ENCODE assay signal across 9 cellular contexts in genomic region chr12:54304187-54304810, GRCh38. TPM values are rescaled to one million over a fixed set of nuclear protein-coding genes. Genes with fewer than 3 reads are reported as not detected.
A peak's percentile ranks its signal among the peaks of the same experiment; 100 is the strongest.
DNase-seq lines count a peak whose midpoint lies in the region; ATAC-seq and TF ChIP-seq lines count a peak whose summit lies in the region.
"Had no signal": no experiment of that assay in that cellular context is flagged by ENCODE, and none has a peak within 500 bp of the region (broad histone marks: within the 10 kb centered on the region; RNA-seq: fewer than 3 reads in every experiment).

No MANE protein-coding gene starts in this region.

- H3K9ac ChIP-seq in neuronal stem cell (ENCODE audit: low read depth, low read length, poor library complexity) (no peak overlapping the region), MM.1S (ENCODE audit: low read length) (no peak overlapping the region)

- TF ChIP-seq CTCF in MM.1S (IDR thresholded peaks at IDR 0.05; ENCODE audit: low read length): no peak

- H3K4me2 ChIP-seq in neuronal stem cell (ENCODE audit: insufficient read depth, low read length, poor library complexity, severe bottlenecking) (no peak overlapping the region), MM.1S (ENCODE audit: low read depth, low read length) (no peak overlapping the region)

- H3K9me3 ChIP-seq in neuronal stem cell (replicated peaks in 1 of 2; ENCODE audit: control insufficient read depth in 2 of 2, insufficient read depth in 1 of 2, low read depth in 1 of 2, low read length in 2 of 2): no peaks in the 10 kb centered on the region
- H3K9me3 ChIP-seq in MM.1S (replicated peaks; ENCODE audit: insufficient read depth, low read length): no peaks in the 10 kb centered on the region
- H3K9me3 ChIP-seq: HAP-1 had no signal

- DNase-seq in GM03348 (ENCODE audit: low spot score) (peak; percentile 83), NOMO-1 treated with dmso at 0.1 percent for 144 hours (lab: John Stamatoyannopoulos, UW; ENCODE audit: unreplicated experiment) (peak; percentile 91), neuronal stem cell (ENCODE audit: low spot score) (no peak), ecto neural progenitor cell (ENCODE audit: low spot score) (no peak), MM.1S (no peak)

- H2BK120ac ChIP-seq in neuronal stem cell (ENCODE audit: low read depth, low read length): no peak overlapping the region

- no peaks in the 10 kb centered on the region for H3K79me2 ChIP-seq in MM.1S (ENCODE audit: low read length)

- no peak overlapping the region for H2BK5ac ChIP-seq in neuronal stem cell (ENCODE audit: low read length)

- peak overlapping the region; percentile 47 for H2BK15ac ChIP-seq in neuronal stem cell (ENCODE audit: low read length)

- H2BK12ac ChIP-seq in neuronal stem cell (ENCODE audit: low read length): no peak overlapping the region

- H3K4me3 ChIP-seq in neuronal stem cell (ENCODE audit: low read length in 2 of 2) (no peak overlapping the region), MM.1S (ENCODE audit: low read length) (no peak overlapping the region)
- H3K4me3 ChIP-seq: HAP-1 had no signal

- no peaks in the 10 kb centered on the region for H4K20me1 ChIP-seq in MM.1S (ENCODE audit: insufficient read depth, low read length)

- H2AFZ ChIP-seq in neuronal stem cell (ENCODE audit: low read length) (peak overlapping the region; percentile 19), MM.1S (ENCODE audit: low read length) (no peak overlapping the region)

- H4K8ac ChIP-seq in neuronal stem cell (ENCODE audit: low read depth, low read length): no peak overlapping the region

- H3K4me1 ChIP-seq in neuronal stem cell (ENCODE audit: control insufficient read depth in 2 of 2, insufficient read depth in 1 of 2, low read depth in 1 of 2, low read length in 2 of 2) (peaks cover 5 to 16% of the 10 kb centered on the region in 2 donors), MM.1S (ENCODE audit: low read length) (peaks cover 4% of the 10 kb centered on the region; the same call in 1 of the 2 replicates)

- H3K4ac ChIP-seq in neuronal stem cell (ENCODE audit: low read length): no peak overlapping the region

- H2AK5ac ChIP-seq in neuronal stem cell (ENCODE audit: low read depth, low read length): no peak overlapping the region

- no peaks in the 10 kb centered on the region for H3F3A ChIP-seq in MM.1S (ENCODE audit: insufficient read depth, low read length)

- no peak overlapping the region for H3K14ac ChIP-seq in neuronal stem cell (ENCODE audit: low read length)

- no peaks in the 10 kb centered on the region for H3K9me2 ChIP-seq in MM.1S (replicated peaks; ENCODE audit: insufficient read depth, low read length)

- peak overlapping the region; percentile 46 for H3K23ac ChIP-seq in neuronal stem cell (ENCODE audit: low read depth, low read length, poor library complexity)

- H3K36me3 ChIP-seq in neuronal stem cell (replicated peaks in 1 of 2; ENCODE audit: control insufficient read depth in 2 of 2, insufficient read depth in 2 of 2, low read length in 2 of 2) (no peaks in the 10 kb centered on the region), MM.1S (replicated peaks; ENCODE audit: insufficient read depth, low read length) (no peaks in the 10 kb centered on the region)
- H3K36me3 ChIP-seq: HAP-1 had no signal

- H3K79me1 ChIP-seq in neuronal stem cell (ENCODE audit: low read depth, low read length): no peaks in the 10 kb centered on the region

- H3K27me3 ChIP-seq in neuronal stem cell (ENCODE audit: control insufficient read depth in 3 of 3, insufficient read depth in 3 of 3, low read depth in 1 of 3, low read length in 3 of 3) (peaks cover 0 to 54% (median 0%) of the 10 kb centered on the region in 3 experiments), MM.1S (replicated peaks; ENCODE audit: insufficient read depth, low read length) (peaks cover 40% of the 10 kb centered on the region)

- no peak overlapping the region for H3K27ac ChIP-seq in neuronal stem cell (replicated peaks; ENCODE audit: low read length)
- no peak overlapping the region for H3K27ac ChIP-seq in MM.1S (ENCODE audit: low read length)

- H4K91ac ChIP-seq in neuronal stem cell (ENCODE audit: low read depth, low read length, poor library complexity): no peak overlapping the region

- ATAC-seq in esophagus mucosa (peak; percentile 74), HG02571 (IDR thresholded peaks at IDR 0.05; ENCODE audit: unreplicated experiment) (no peak), GM18907 (IDR thresholded peaks at IDR 0.05; ENCODE audit: unreplicated experiment) (no peak)

- H3K18ac ChIP-seq in neuronal stem cell (ENCODE audit: low read length): peak overlapping the region; percentile 79

- WGBS in neuronal stem cell (ENCODE audit: extremely low coverage in 2 of 2, insufficient read length in 2 of 2, insufficient replicate concordance in 1 of 2), 2 donors: no CpG with 5 or more reads among the region's 12 CpGs

RNA-seq across cellular contexts. Expression of gene NFE2, which starts 3.5 kb away (rescaled TPM):
- not detected for total RNA-seq in esophagus mucosa
- polyA plus RNA-seq in neuronal stem cell (2013, experiment 1 of 2): 2.4 TPM
- 2.5 TPM for polyA plus RNA-seq in neuronal stem cell (2013, experiment 2 of 2)

RNA-seq across cellular contexts. Expression of gene COPZ1, which starts 20.6 kb away (rescaled TPM):
- 111 TPM for total RNA-seq in esophagus mucosa
- 188 TPM for polyA plus RNA-seq in neuronal stem cell (2013, experiment 1 of 2)
- 183 TPM for polyA plus RNA-seq in neuronal stem cell (2013, experiment 2 of 2)

RNA-seq across cellular contexts. Expression of gene HNRNPA1, which starts 23.8 kb away (rescaled TPM):
- total RNA-seq in esophagus mucosa: 687 TPM
- polyA plus RNA-seq in neuronal stem cell (2013, experiment 1 of 2): 3,971 TPM
- 3,933 TPM for polyA plus RNA-seq in neuronal stem cell (2013, experiment 2 of 2)

RNA-seq across cellular contexts. Expression of gene CBX5, which starts 24.4 kb away (rescaled TPM):
- 44.0 TPM for total RNA-seq in esophagus mucosa
- polyA plus RNA-seq in neuronal stem cell (2013, experiment 1 of 2): 162 TPM
- 170 TPM for polyA plus RNA-seq in neuronal stem cell (2013, experiment 2 of 2)

RNA-seq across cellular contexts. Expression of gene GPR84, which starts 60.0 kb away (rescaled TPM):
- total RNA-seq in esophagus mucosa: 0.16 TPM
- polyA plus RNA-seq in neuronal stem cell (2013, experiment 1 of 2): 0.03 TPM
- polyA plus RNA-seq in neuronal stem cell (2013, experiment 2 of 2): 0.04 TPM

Comparison
In these comparisons a context has a peak if more than half of its experiments do, and no peak if none do; other contexts are left out.
1. DNase-seq: peak in GM03348 (single experiment) and NOMO-1 treated with dmso at 0.1 percent for 144 hours (single experiment); none in neuronal stem cell (single experiment), ecto neural progenitor cell (single experiment) and MM.1S (single experiment).